Comparison of ENCODE assay signal across 13 cellular contexts in genomic region chr6:106105493-106105892, GRCh38.
"Had no signal": no experiment of that assay in that cellular context is flagged by ENCODE, and none has a peak within 500 bp of the region (broad histone marks: within the 10 kb centered on the region; RNA-seq: fewer than 3 reads in every experiment).

No MANE protein-coding gene starts in this region.

- H3K36me3 ChIP-seq: thoracic aorta had no signal

- H3K27ac Mint-ChIP-seq: activated naive CD8-positive, alpha-beta T cell treated with anti-CD3 and anti-CD28 coated beads for 36 hours; memory B cell; nephron; stimulated activated naive CD8-positive, alpha-beta T cell treated with anti-CD3 and anti-CD28 coated beads, Interleukin-15, Interleukin-2, amounts not matched to agents 100 ng/mL and 50 ng/mL, for 24 hours had no signal

- H3K4me3 Mint-ChIP-seq: memory B cell; nephron; stimulated activated naive CD8-positive, alpha-beta T cell treated with anti-CD3 and anti-CD28 coated beads, Interleukin-15, Interleukin-2, amounts not matched to agents 100 ng/mL and 50 ng/mL, for 24 hours had no signal

- H3K27me3 Mint-ChIP-seq: memory B cell had no signal

- ATAC-seq: heart right ventricle, left lung, SK-N-SH treated with all-trans-retinoic acid at 6 μM for 48 hours had no signal

- H3K4me1 Mint-ChIP-seq: nephron had no signal

- DNase-seq: activated gamma-delta T cell treated with Interleukin-2 at 50 U/mL for 16 hours; activated naive CD8-positive, alpha-beta T cell treated with anti-CD3 and anti-CD28 coated beads for 36 hours; aorta; heart right ventricle; islet precursor cell; left lung; stimulated activated CD4-positive, alpha-beta T cell treated with anti-CD3 and anti-CD28 coated beads, Interleukin-12 subunit alpha, Interleukin-12 subunit beta, amount 100 ng/mL, for 4 hours had no signal

- H3K9me3 ChIP-seq: heart right ventricle, left lung, thoracic aorta had no signal

- H3K9me3 Mint-ChIP-seq: memory B cell; nephron; stimulated activated naive CD8-positive, alpha-beta T cell treated with anti-CD3 and anti-CD28 coated beads, Interleukin-15, Interleukin-2, amounts not matched to agents 100 ng/mL and 50 ng/mL, for 24 hours; T-helper 1 cell treated with Interleukin-12 subunit alpha and Interleukin-12 subunit beta and Interleukin-4 antibody, amounts not matched to agents 30 μg/mL and 1 μg/mL, for 36 hours had no signal

- H3K4me3 ChIP-seq: heart right ventricle, left lung, thoracic aorta had no signal

- H3K27ac ChIP-seq: heart right ventricle, left lung, thoracic aorta had no signal
